25 cellular contexts compared by ENCODE assay signal in the genomic region with DNA sequence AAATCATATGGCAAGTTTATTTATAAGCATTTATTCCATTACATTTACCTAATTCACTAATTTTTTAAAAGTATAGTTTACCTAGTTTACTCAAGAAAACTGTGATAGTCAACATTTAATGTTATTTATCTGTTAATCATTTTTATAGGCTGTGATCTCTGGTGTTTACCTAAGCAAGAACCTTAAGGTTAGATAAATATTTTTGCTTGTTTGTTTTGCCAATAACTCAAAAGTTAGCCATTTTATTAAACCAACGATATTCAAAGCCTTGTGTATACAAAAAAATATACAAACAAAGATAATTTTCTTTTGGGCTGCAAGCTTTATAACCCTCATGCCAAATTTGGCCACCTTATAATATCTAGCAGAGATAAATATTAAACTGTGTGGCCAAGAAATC.
"Had no signal": no experiment of that assay in that cellular context is flagged by ENCODE, and none has a peak within 500 bp of the region (broad histone marks: within the 10 kb centered on the region; RNA-seq: fewer than 3 reads in every experiment).

No MANE protein-coding gene starts in this region.

- FAIRE-seq: endothelial cell of umbilical vein had no signal

- DNase-seq: colonic mucosa; cortex of kidney; dermis blood vessel endothelial cell; dorsolateral prefrontal cortex; effector CD4-positive, alpha-beta T cell; effector CD8-positive, alpha-beta T cell; effector memory CD4-positive, alpha-beta T cell; effector memory CD8-positive, alpha-beta T cell; endodermal cell; erythroblast; esophagus squamous epithelium; foreskin fibroblast; foreskin keratinocyte; foreskin melanocyte; gastrocnemius medialis; glutamatergic neuron; head of caudate nucleus; heart left ventricle; heart right ventricle had no signal

- H3K36me3 ChIP-seq: colonic mucosa, esophagus muscularis mucosa, esophagus squamous epithelium, gastrocnemius medialis, gastroesophageal sphincter, heart left ventricle, heart right ventricle had no signal

- ATAC-seq: effector memory CD8-positive, alpha-beta T cell; esophagus mucosa; foreskin keratinocyte; gastrocnemius medialis; gastroesophageal sphincter; heart left ventricle; heart right ventricle had no signal

- H3K27me3 ChIP-seq: colonic mucosa, dorsolateral prefrontal cortex, esophagus muscularis mucosa, esophagus squamous epithelium, foreskin keratinocyte, gastrocnemius medialis, gastroesophageal sphincter, heart left ventricle, heart right ventricle had no signal

- H3K9me3 ChIP-seq: colonic mucosa, esophagus muscularis mucosa, esophagus squamous epithelium, gastrocnemius medialis, gastroesophageal sphincter had no signal

- H3K4me1 ChIP-seq: colonic mucosa, esophagus squamous epithelium, foreskin keratinocyte, gastrocnemius medialis, heart left ventricle, heart right ventricle had no signal

- H3K27ac ChIP-seq: colonic mucosa, coronary artery, dorsolateral prefrontal cortex, epithelial cell of prostate, esophagus muscularis mucosa, esophagus squamous epithelium, foreskin keratinocyte, gastrocnemius medialis, gastroesophageal sphincter, heart left ventricle, heart right ventricle had no signal

- H3K4me3 ChIP-seq: colonic mucosa, coronary artery, dorsolateral prefrontal cortex, esophagus muscularis mucosa, esophagus squamous epithelium, gastrocnemius medialis, gastroesophageal sphincter, heart left ventricle, heart right ventricle had no signal
